11 cellular contexts compared by ENCODE assay signal in the genomic region with DNA sequence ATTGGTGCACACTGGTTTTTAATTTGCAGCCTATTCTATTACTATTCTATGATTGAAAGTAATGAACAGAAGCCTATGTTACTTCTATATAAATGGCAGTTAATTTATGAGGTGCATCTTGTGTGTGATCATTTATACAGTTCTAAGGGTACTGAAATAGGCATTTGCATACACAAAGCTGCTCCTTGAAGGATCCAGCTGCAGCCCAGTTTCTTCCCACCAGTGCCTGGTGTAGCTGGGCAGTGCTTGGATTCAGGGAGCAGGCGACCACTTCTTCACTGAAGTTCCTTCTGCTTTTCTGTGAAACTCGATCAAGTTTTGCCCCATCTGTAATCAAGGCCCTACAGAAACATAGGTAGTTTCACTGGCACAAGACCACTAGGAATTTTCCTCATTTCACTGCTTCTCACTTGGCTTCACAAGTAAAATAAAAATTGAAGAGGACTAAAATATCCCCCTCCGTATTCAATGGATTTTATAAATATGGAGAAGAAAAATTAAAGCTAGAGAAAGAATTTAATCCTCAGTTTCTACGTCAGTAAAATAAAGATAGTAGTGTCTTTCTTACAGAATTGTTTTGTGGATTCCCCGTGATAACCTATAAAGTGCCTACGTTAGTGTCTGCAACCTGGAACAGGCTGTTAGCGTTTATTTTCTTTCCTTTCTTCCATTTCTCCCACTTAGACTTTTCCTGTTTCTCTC. TPM values are rescaled to one million over a fixed set of nuclear protein-coding genes. Genes with fewer than 3 reads are reported as not detected.
DNase-seq lines count a peak whose midpoint lies in the region; ATAC-seq and TF ChIP-seq lines count a peak whose summit lies in the region.
"Had no signal": no experiment of that assay in that cellular context is flagged by ENCODE, and none has a peak within 500 bp of the region (broad histone marks: within the 10 kb centered on the region; RNA-seq: fewer than 3 reads in every experiment).

No MANE protein-coding gene starts in this region.

- no peaks in the 10 kb centered on the region for H3K36me3 ChIP-seq in CD4-positive, alpha-beta memory T cell (ENCODE audit: insufficient read depth, low read length)

- CTCF ChIA-PET in CD4-positive, alpha-beta memory T cell (lab: Charles Lee; ENCODE audit: partially characterized antibody), result interaction anchor here (0.7 to 5.1 kb wide), 9 partner anchors 20 to 205 kb away, joined by 3 to 44 read pairs (median 3); a partner anchor contains a TSS

- POLR2A ChIA-PET in CD4-positive, alpha-beta memory T cell (lab: Charles Lee; ENCODE audit: partially characterized antibody), result interaction anchor here (0.7 to 9.3 kb wide), 5 partner anchors 16 to 47 kb away, joined by 3 to 136 read pairs (median 9); no protein-coding TSS in a partner anchor

- no peak for DNase-seq in CD4-positive, alpha-beta memory T cell
- peak; percentile 42 for DNase-seq in NCI-H69 (lab: John Stamatoyannopoulos, UW)
- DNase-seq in choroid plexus epithelial cell (ENCODE audit: low read depth), result peak; percentile 11
- DNase-seq in nephron progenitor cell, result no peak
- no peak for DNase-seq in NCI-H2029 treated with DMSO at 0.1 percent for 48 hours (lab: John Stamatoyannopoulos, UW)
- DNase-seq in T-helper 9 cell, result no peak
- DNase-seq in foreskin melanocyte, result no peak
- DNase-seq: activated CD8-positive, alpha-beta memory T cell treated with anti-CD3 and anti-CD28 coated beads for 24 hours; NCI-H1105 treated with DMSO at 0.1 percent for 48 hours had no signal

- no peaks in the 10 kb centered on the region for H3K9me3 ChIP-seq in CD4-positive, alpha-beta memory T cell (ENCODE audit: control insufficient read depth in 1 of 2, low read length in 2 of 2)

- H3K27me3 Mint-ChIP-seq in CD4-positive, alpha-beta memory T cell, result peaks cover 0 to 1% of the 10 kb centered on the region in 2 donors
- peaks cover 6% of the 10 kb centered on the region for H3K27me3 Mint-ChIP-seq in nephron progenitor cell (ENCODE audit: low read depth, poor library complexity)

- no peak overlapping the region for H3K27ac ChIP-seq in CD4-positive, alpha-beta memory T cell (ENCODE audit: low read depth, low read length)
- H3K27ac ChIP-seq: foreskin keratinocyte had no signal

- H3K27me3 ChIP-seq in CD4-positive, alpha-beta memory T cell (ENCODE audit: insufficient read depth, low read length), result no peaks in the 10 kb centered on the region
- H3K27me3 ChIP-seq: foreskin keratinocyte had no signal

- H3K36me3 Mint-ChIP-seq in CD4-positive, alpha-beta memory T cell, result peaks cover 18 to 24% of the 10 kb centered on the region in 2 donors
- peaks cover 19% of the 10 kb centered on the region for H3K36me3 Mint-ChIP-seq in nephron progenitor cell (ENCODE audit: low read depth)

- peak overlapping the region; percentile 35 to 86 (median 77) for H3K27ac Mint-ChIP-seq in CD4-positive, alpha-beta memory T cell
- peak overlapping the region; percentile 60 for H3K27ac Mint-ChIP-seq in nephron progenitor cell

- peak overlapping the region in 7 of 8 donors; percentile 25 to 74 (median 57) for H3K4me3 Mint-ChIP-seq in CD4-positive, alpha-beta memory T cell
- peak overlapping the region; percentile 3 for H3K4me3 Mint-ChIP-seq in nephron progenitor cell

- intact Hi-C loops in CD4-positive, alpha-beta memory T cell (cut with micrococcal nuclease), result loop anchor here (5.0 kb wide), 2 partner anchors 248 to 583 kb away; a partner anchor contains a TSS

- ATAC-seq in HG02840 (IDR thresholded peaks at IDR 0.05; ENCODE audit: low FRiP score, unreplicated experiment), result no peak

- TF ChIP-seq CTCF in choroid plexus epithelial cell (conservative IDR thresholded peaks at IDR 0.05; ENCODE audit: low read depth, low read length) (no peak), nephron progenitor cell (IDR thresholded peaks at IDR 0.05) (no peak)

- H3K9me3 Mint-ChIP-seq in CD4-positive, alpha-beta memory T cell, result peaks cover 0 to 1% (median 0%) of the 10 kb centered on the region in 8 donors
- H3K9me3 Mint-ChIP-seq in nephron progenitor cell, result peaks cover 4% of the 10 kb centered on the region

- no peak overlapping the region for H3K4me3 ChIP-seq in CD4-positive, alpha-beta memory T cell (ENCODE audit: low read length in 2 of 2)
- H3K4me3 ChIP-seq in choroid plexus epithelial cell (ENCODE audit: low read depth, low read length), result no peak overlapping the region

- H3K4me1 ChIP-seq in CD4-positive, alpha-beta memory T cell (ENCODE audit: insufficient read depth, low read length), result peaks cover 65% of the 10 kb centered on the region

- peaks cover 47 to 66% (median 59%) of the 10 kb centered on the region in 4 donors for H3K4me1 Mint-ChIP-seq in CD4-positive, alpha-beta memory T cell
- H3K4me1 Mint-ChIP-seq in nephron progenitor cell, result peaks cover 75% of the 10 kb centered on the region

RNA-seq across cellular contexts. Expression of a gene that starts 1.7 kb away (rescaled TPM):
- total RNA-seq in CD4-positive, alpha-beta memory T cell, result 100 to 1,000 TPM in 1 of 2 experiments, 10 to 100 TPM in 1; 95.4 to 103 TPM
- polyA plus RNA-seq in CD4-positive, alpha-beta memory T cell, result 10 to 100 TPM; 53.6 to 96.5 TPM

Comparison
In these comparisons a context has a peak if more than half of its experiments do, and no peak if none do; other contexts are left out.
1. DNase-seq: peak in NCI-H69 (single experiment) and choroid plexus epithelial cell (single experiment); none in CD4-positive, alpha-beta memory T cell (0 of 5), nephron progenitor cell (single experiment), NCI-H2029 treated with DMSO at 0.1 percent for 48 hours (single experiment), T-helper 9 cell (single experiment) and foreskin melanocyte (single experiment).